Comparison of ENCODE assay signal across 19 cellular contexts in genomic region chr4:119730644-119730995, GRCh38.
A peak's percentile ranks its signal among the peaks of the same experiment; 100 is the strongest.
DNase-seq lines count a peak whose midpoint lies in the region; ATAC-seq, FAIRE-seq and TF ChIP-seq lines count a peak whose summit lies in the region.
"Had no signal": no experiment of that assay in that cellular context is flagged by ENCODE, and none has a peak within 500 bp of the region (broad histone marks: within the 10 kb centered on the region; RNA-seq: fewer than 3 reads in every experiment).

No MANE protein-coding gene starts in this region.

- H3K9me3 Mint-ChIP-seq in activated T-cell treated with anti-CD3 and anti-CD28 coated beads, Interleukin-2, amount 50 U/mL, for 72 hours = peaks cover 0 to 4% of the 10 kb centered on the region in 2 donors
- H3K9me3 Mint-ChIP-seq: activated B cell treated with CpG ODN at 0.5 μM for 24 hours; T-helper 1 cell treated with Interleukin-12 subunit alpha and Interleukin-12 subunit beta and Interleukin-4 antibody, amounts not matched to agents 30 μg/mL and 1 μg/mL, for 36 hours had no signal

- H3K27me3 ChIP-seq in left ventricle myocardium inferior (ENCODE audit: low read depth) (no peaks in the 10 kb centered on the region), muscle layer of duodenum (ENCODE audit: low read depth, low read length) (no peaks in the 10 kb centered on the region), aorta (ENCODE audit: control insufficient read depth in 1 of 2, insufficient read depth in 2 of 2, low read length in 1 of 2) (no peaks in the 10 kb centered on the region)
- H3K27me3 ChIP-seq: neutrophil, thyroid gland had no signal

- no peaks in the 10 kb centered on the region for H3K36me3 Mint-ChIP-seq in activated T-cell treated with anti-CD3 and anti-CD28 coated beads, Interleukin-2, amount 50 U/mL, for 72 hours (ENCODE audit: insufficient read depth in 2 of 2)

- intact Hi-C loops in left ventricle myocardium inferior (cut with micrococcal nuclease) (no loop called here), left ventricle myocardium superior (cut with micrococcal nuclease) (no loop called here), aorta (cut with DNase I) (loop anchor here (5.0 to 10.0 kb wide), 4 partner anchors 102 to 322 kb away; no protein-coding TSS in a partner anchor)

- no peaks in the 10 kb centered on the region for H3K4me1 Mint-ChIP-seq in activated T-cell treated with anti-CD3 and anti-CD28 coated beads, Interleukin-2, amount 50 U/mL, for 72 hours (ENCODE audit: low read depth)
- H3K4me1 Mint-ChIP-seq: activated B cell treated with CpG ODN at 0.5 μM for 24 hours had no signal

- H3K9me3 ChIP-seq in left ventricle myocardium inferior (replicated peaks) = peaks cover 9% of the 10 kb centered on the region
- peaks cover 0 to 3% of the 10 kb centered on the region in 2 donors for H3K9me3 ChIP-seq in muscle layer of duodenum (ENCODE audit: control insufficient read depth in 1 of 2, low read length in 2 of 2)
- H3K9me3 ChIP-seq in aorta (ENCODE audit: control insufficient read depth, low read length) = no peaks in the 10 kb centered on the region
- H3K9me3 ChIP-seq: neutrophil, thyroid gland had no signal

- H3K4me1 ChIP-seq in left ventricle myocardium inferior (peaks cover 53% of the 10 kb centered on the region), muscle layer of duodenum (ENCODE audit: control insufficient read depth in 1 of 2, insufficient read depth in 2 of 2, low read length in 2 of 2) (peaks cover 5 to 20% of the 10 kb centered on the region in 2 donors), aorta (ENCODE audit: control insufficient read depth in 1 of 2, insufficient read depth in 2 of 2, low read length in 2 of 2) (peaks cover 7 to 19% of the 10 kb centered on the region in 2 donors)
- H3K4me1 ChIP-seq: thyroid gland had no signal

- WGBS in aorta, 2 donors = 0 to 3% methylated on average over 1 of the region's 1 CpG

- H3K27ac ChIP-seq in left ventricle myocardium inferior (replicated peaks) (peak overlapping the region; percentile 62), coronary artery (peak overlapping the region; percentile 38 to 80), muscle layer of duodenum (ENCODE audit: low read length) (peak overlapping the region; percentile 11), aorta (ENCODE audit: low read depth in 1 of 2, low read length in 2 of 2) (peak overlapping the region; percentile 98 to 99)
- H3K27ac ChIP-seq: neutrophil, RWPE1, thyroid gland had no signal

- FAIRE-seq in RCC 7860 (lab: Jason Lieb, UNC) = no peak
- FAIRE-seq: GM12891 had no signal

- H3K4me3 Mint-ChIP-seq in activated T-cell treated with anti-CD3 and anti-CD28 coated beads, Interleukin-2, amount 50 U/mL, for 72 hours = no peak overlapping the region
- H3K4me3 Mint-ChIP-seq: activated B cell treated with CpG ODN at 0.5 μM for 24 hours; T-helper 1 cell treated with Interleukin-12 subunit alpha and Interleukin-12 subunit beta and Interleukin-4 antibody, amounts not matched to agents 30 μg/mL and 1 μg/mL, for 36 hours had no signal

- H3K36me3 ChIP-seq in left ventricle myocardium inferior = no peaks in the 10 kb centered on the region
- H3K36me3 ChIP-seq in muscle layer of duodenum (ENCODE audit: control insufficient read depth in 1 of 2, insufficient read depth in 2 of 2, low read length in 2 of 2) = no peaks in the 10 kb centered on the region
- H3K36me3 ChIP-seq in aorta (ENCODE audit: control insufficient read depth in 1 of 2, insufficient read depth in 2 of 2, low read length in 1 of 2) = no peaks in the 10 kb centered on the region
- H3K36me3 ChIP-seq: neutrophil, thyroid gland had no signal

- TF ChIP-seq CTCF in left ventricle myocardium inferior (IDR thresholded peaks at IDR 0.05; ENCODE audit: borderline replicate concordance) (no peak), coronary artery (IDR thresholded peaks at IDR 0.05) (no peak)

- H3K27me3 Mint-ChIP-seq in activated T-cell treated with anti-CD3 and anti-CD28 coated beads, Interleukin-2, amount 50 U/mL, for 72 hours (ENCODE audit: low read depth) = peaks cover 10% of the 10 kb centered on the region
- H3K27me3 Mint-ChIP-seq: activated B cell treated with CpG ODN at 0.5 μM for 24 hours had no signal

- DNase-seq in left ventricle myocardium inferior (no peak), left ventricle myocardium superior (no peak), coronary artery (ENCODE audit: low spot score) (no peak), aorta (no peak), RCC 7860 (ENCODE audit: low spot score) (no peak)
- no peak for DNase-seq in activated T-cell treated with anti-CD3 and anti-CD28 coated beads, Interleukin-2, amount 50 U/mL, for 72 hours
- DNase-seq: ACHN, activated B cell treated with CpG ODN at 0.5 μM for 24 hours, activated gamma-delta T cell, anterior cingulate cortex, NCI-H1048, NCI-H82, thyroid gland had no signal

- no peak overlapping the region for H3K27ac Mint-ChIP-seq in activated T-cell treated with anti-CD3 and anti-CD28 coated beads, Interleukin-2, amount 50 U/mL, for 72 hours
- H3K27ac Mint-ChIP-seq: activated B cell treated with CpG ODN at 0.5 μM for 24 hours; T-helper 1 cell treated with Interleukin-12 subunit alpha and Interleukin-12 subunit beta and Interleukin-4 antibody, amounts not matched to agents 30 μg/mL and 1 μg/mL, for 36 hours had no signal

- H3K4me3 ChIP-seq in left ventricle myocardium inferior = no peak overlapping the region
- no peak overlapping the region for H3K4me3 ChIP-seq in coronary artery
- H3K4me3 ChIP-seq in muscle layer of duodenum (ENCODE audit: low read depth in 1 of 2, low read length in 2 of 2) = no peak overlapping the region
- H3K4me3 ChIP-seq in aorta (ENCODE audit: low read length in 2 of 2) = no peak overlapping the region
- H3K4me3 ChIP-seq: thyroid gland had no signal

- ATAC-seq in left ventricle myocardium superior = no peak
- no peak for ATAC-seq in aorta (ENCODE audit: low FRiP score)
- no peak for ATAC-seq in GM21390 (IDR thresholded peaks at IDR 0.05; ENCODE audit: unreplicated experiment)
- no peak for ATAC-seq in activated T-cell treated with anti-CD3 and anti-CD28 coated beads, Interleukin-2, amount 50 U/mL, for 72 hours (replicated peaks in 1 of 2)

Comparison
In these comparisons a context has a peak if more than half of its experiments do, and no peak if none do; other contexts are left out.
1. H3K27ac ChIP-seq: peak in every context shown above with its lines; median percentile 98 in aorta; 62 in left ventricle myocardium inferior; 59 in coronary artery; 11 in muscle layer of duodenum.
2. intact Hi-C loops: an anchor here in aorta (5.0 to 10.0 kb wide); none called in left ventricle myocardium inferior and left ventricle myocardium superior.